ENCODE assay signal across 9 cellular contexts in the genomic region with DNA sequence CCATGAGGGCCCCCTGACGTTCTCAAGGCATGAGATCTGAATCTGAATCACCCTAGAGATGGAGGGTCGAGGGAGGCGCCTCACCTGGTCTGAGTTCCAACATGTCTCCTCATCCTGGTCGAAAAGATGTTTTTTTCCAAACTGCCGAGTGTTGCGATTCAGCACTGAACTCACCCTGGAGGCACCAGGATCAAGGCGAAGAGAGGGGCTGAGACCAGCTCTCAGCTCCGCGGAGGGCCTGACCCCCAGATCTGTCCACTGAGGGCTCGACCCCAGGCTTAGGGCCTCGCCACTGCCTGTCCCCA. TPM values are rescaled to one million over a fixed set of nuclear protein-coding genes. Genes with fewer than 3 reads are reported as not detected.
DNase-seq lines count a peak whose midpoint lies in the region; ATAC-seq and TF ChIP-seq lines count a peak whose summit lies in the region.
"Had no signal": no experiment of that assay in that cellular context is flagged by ENCODE, and none has a peak within 500 bp of the region (broad histone marks: within the 10 kb centered on the region; RNA-seq: fewer than 3 reads in every experiment).

No MANE protein-coding gene starts in this region.

- no peak for DNase-seq in AG09309 (ENCODE audit: low read depth)
- no peak for DNase-seq in adrenal gland
- no peak for DNase-seq in right lobe of liver
- DNase-seq in type B pancreatic cell (ENCODE audit: extremely low spot score, unreplicated experiment) = no peak
- DNase-seq in NCI-H82 (lab: John Stamatoyannopoulos, UW) = no peak
- no peak for DNase-seq in SIG-M5 treated with dmso at 0.1 percent for 504 hours (lab: John Stamatoyannopoulos, UW; ENCODE audit: unreplicated experiment)
- DNase-seq in NOMO-1 treated with DMSO at 0.1 percent for 48 hours (lab: John Stamatoyannopoulos, UW; ENCODE audit: unreplicated experiment) = no peak

- H3K4me3 ChIP-seq in AG09309 (ENCODE audit: control insufficient read depth, low read depth, low read length) (peak overlapping the region; percentile 74), adrenal gland (peak overlapping the region in 3 of 4 donors; percentile 41 to 63 (median 60)), right lobe of liver (peak overlapping the region; percentile 79 to 83 (median 81))

- H3K9me3 ChIP-seq in adrenal gland (replicated peaks in 1 of 3) (no peaks in the 10 kb centered on the region), right lobe of liver (no peaks in the 10 kb centered on the region)

- peaks cover 23% of the 10 kb centered on the region for H3K27me3 Mint-ChIP-seq in type B pancreatic cell

- ATAC-seq in HG02610 (IDR thresholded peaks at IDR 0.05; ENCODE audit: unreplicated experiment) (peak; percentile 19), right lobe of liver (no peak)

- H3K36me3 ChIP-seq in adrenal gland (replicated peaks in 1 of 2) (peaks cover 0 to 21% of the 10 kb centered on the region in 2 donors), right lobe of liver (peaks cover 0 to 3% (median 0%) of the 10 kb centered on the region in 4 donors)

- 16 to 26% (median 22%) methylated on average over 8 to 11 of the region's 11 CpGs for WGBS in adrenal gland, 4 donors
- 10% methylated on average over 3 of the region's 11 CpGs for WGBS in right lobe of liver (ENCODE audit: insufficient coverage, low coverage, low lambda C conversion rate, missing lambda C conversion rate)

- H3K27ac ChIP-seq in adrenal gland = peak overlapping the region in 3 of 5 donors; percentile 45 to 68 (median 51)
- peak overlapping the region in 2 of 3 donors; percentile 30 to 33 for H3K27ac ChIP-seq in right lobe of liver

- TF ChIP-seq POLR2A in adrenal gland (IDR thresholded peaks at IDR 0.05) = no peak
- no peak for TF ChIP-seq POLR2A in right lobe of liver (IDR thresholded peaks at IDR 0.05)

- H3K4me3 Mint-ChIP-seq in type B pancreatic cell = peak overlapping the region; percentile 93

- H3K9me3 Mint-ChIP-seq in type B pancreatic cell = no peaks in the 10 kb centered on the region

- peaks cover 8% of the 10 kb centered on the region for H3K4me1 Mint-ChIP-seq in type B pancreatic cell (ENCODE audit: unreplicated experiment)

- TF ChIP-seq CTCF in AG09309 (IDR thresholded peaks at IDR 0.05; ENCODE audit: control insufficient read depth, insufficient read depth, low read depth, low read length, missing control alignments) (no peak), adrenal gland (IDR thresholded peaks at IDR 0.05) (no peak), right lobe of liver (IDR thresholded peaks at IDR 0.05) (no peak), type B pancreatic cell (conservative IDR thresholded peaks at IDR 0.05) (no peak)

- H3K27me3 ChIP-seq in adrenal gland (no peaks in the 10 kb centered on the region), right lobe of liver (no peaks in the 10 kb centered on the region)

- H3K4me1 ChIP-seq in adrenal gland (replicated peaks in 1 of 2) = peaks cover 7 to 10% of the 10 kb centered on the region in 2 donors
- peaks cover 0 to 10% (median 1%) of the 10 kb centered on the region in 4 donors for H3K4me1 ChIP-seq in right lobe of liver

- peaks cover 8% of the 10 kb centered on the region for H3K36me3 Mint-ChIP-seq in type B pancreatic cell

- intact Hi-C loops in adrenal gland (cut with DNase I) (no loop called here), right lobe of liver (cut with DNase I) (no loop called here)

- peak overlapping the region; percentile 92 for H3K27ac Mint-ChIP-seq in type B pancreatic cell

RNA-seq across cellular contexts. Expression of a gene that starts 0.6 kb away (rescaled TPM):
- total RNA-seq in adrenal gland (10 to 100 TPM in 7 of 8 donors, 1 to 10 TPM in 1; 4.0 to 16.4 (median 12.2) TPM), right lobe of liver (10 to 100 TPM in 1 of 6 experiments, 1 to 10 TPM in 5; 2.6 to 11.3 (median 5.4) TPM), type B pancreatic cell (ENCODE audit: low replicate concordance) (15.2 and 22.9 TPM in 2 replicates)
- 10 to 100 TPM in 2 of 3 donors, 1 to 10 TPM in 1; 9.9 to 21.6 (median 21.2) TPM for polyA plus RNA-seq in adrenal gland

RNA-seq across cellular contexts. Expression of a gene that starts 9.1 kb away (rescaled TPM):
- total RNA-seq in adrenal gland = under 1 TPM in 2 of 8 donors, not detected in 6; 0.14 to 0.42 TPM
- under 1 TPM in 2 of 3 donors, not detected in 1; 0.08 to 0.11 TPM for polyA plus RNA-seq in adrenal gland
- total RNA-seq in right lobe of liver = under 1 TPM in 4 of 6 experiments, not detected in 2; 0.04 to 0.07 (median 0.06) TPM
- total RNA-seq in type B pancreatic cell (ENCODE audit: low replicate concordance) = 0.07 and 0.80 TPM in 2 replicates
- total RNA-seq: left cardiac atrium had no signal

RNA-seq across cellular contexts. Expression of a gene that starts 10.6 kb away (rescaled TPM):
- total RNA-seq in adrenal gland (10 to 100 TPM; 28.0 to 64.2 (median 50.4) TPM), right lobe of liver (10 to 100 TPM; 13.8 to 21.2 (median 17.3) TPM), type B pancreatic cell (ENCODE audit: low replicate concordance) (79.7 and 103 TPM in 2 replicates)
- 100 to 1,000 TPM in 2 of 3 donors, 10 to 100 TPM in 1; 21.7 to 195 (median 140) TPM for polyA plus RNA-seq in adrenal gland

RNA-seq across cellular contexts. Expression of a gene that starts 10.7 kb away (rescaled TPM):
- total RNA-seq in adrenal gland (10 to 100 TPM in 7 of 8 donors, 1 to 10 TPM in 1; 8.3 to 32.2 (median 24.0) TPM), right lobe of liver (10 to 100 TPM in 3 of 6 experiments, 1 to 10 TPM in 3; 6.0 to 12.2 (median 9.8) TPM), type B pancreatic cell (ENCODE audit: low replicate concordance) (28.8 and 29.1 TPM in 2 replicates)
- polyA plus RNA-seq in adrenal gland = 10 to 100 TPM; 20.3 to 49.6 (median 34.2) TPM

RNA-seq across cellular contexts. Expression of a gene that starts 32.6 kb away (rescaled TPM):
- total RNA-seq in adrenal gland = 1 to 10 TPM in 2 of 8 donors, under 1 TPM in 3, not detected in 3; 0.42 to 3.7 (median 0.57) TPM
- 1 to 10 TPM in 2 of 3 donors, not detected in 1; 3.3 to 6.0 TPM for polyA plus RNA-seq in adrenal gland
- total RNA-seq in right lobe of liver = 1 to 10 TPM in 2 of 6 experiments, under 1 TPM in 2, not detected in 2; 0.24 to 2.1 (median 0.97) TPM
- total RNA-seq in type B pancreatic cell (ENCODE audit: low replicate concordance) = 1.5 and 1.6 TPM in 2 replicates
